8 cellular contexts compared by ENCODE assay signal in genomic region chr18:47175895-47176575, GRCh38. TPM values are rescaled to one million over a fixed set of nuclear protein-coding genes. Genes with fewer than 3 reads are reported as not detected.
DNase-seq lines count a peak whose midpoint lies in the region; ATAC-seq and TF ChIP-seq lines count a peak whose summit lies in the region.

Gene IER3IP1 (minus strand): TSS chr18:47176364. CDS start chr18:47176277, 87 bp downstream.

- ATAC-seq in HG02884 (IDR thresholded peaks at IDR 0.05; ENCODE audit: unreplicated experiment): peak; percentile 72

- DNase-seq in NCI-H1694 treated with DMSO at 0.1 percent for 48 hours (lab: John Stamatoyannopoulos, UW) (peak; percentile 54), ascending aorta (ENCODE audit: low spot score in 2 of 2) (peak; percentile 43 to 94), hepatic stellate cell (ENCODE audit: low spot score) (peak; percentile 83), retinal pigment epithelial cell (ENCODE audit: low read depth) (peak; percentile 57), cortex of kidney (lab: John Stamatoyannopoulos, UW) (no peak)

- peaks cover 3 to 13% of the 10 kb centered on the region in 2 donors for H3K4me1 ChIP-seq in ascending aorta

- intact Hi-C loops in T-helper 2 cell treated with Interferon-gamma antibody and Interleukin-4, amounts not matched to agents 100 ng/mL and 5 ng/mL, for 36 hours (cut with micrococcal nuclease): loop anchor here (1.0 to 10.0 kb wide), 2 partner anchors 26 to 261 kb away; partner anchors contain the start of genes HDHD2, KATNAL2 and PIAS2
- intact Hi-C loops in ascending aorta (cut with DNase I): loop anchor here (1.0 kb wide), 1 partner anchor 26 kb away; the partner anchor contains the start of gene HDHD2

- peak within 1 kb of the TSS; percentile 75 to 78 for H3K27ac ChIP-seq in ascending aorta

- peak; percentile 76 for TF ChIP-seq POLR2A in GM15510 (IDR thresholded peaks at IDR 0.05; ENCODE audit: borderline replicate concordance, extremely low read depth, insufficient read length)

- H3K9me3 ChIP-seq in ascending aorta: no peaks in the 10 kb centered on the region

- H3K4me3 ChIP-seq in ascending aorta (peak within 1 kb of the TSS; percentile 92), retinal pigment epithelial cell (ENCODE audit: low read length) (peak within 1 kb of the TSS; percentile 91)

- TF ChIP-seq CTCF in ascending aorta (IDR thresholded peaks at IDR 0.05) (peak in 1 of 3 experiments; percentile 24), retinal pigment epithelial cell (conservative IDR thresholded peaks at IDR 0.05; ENCODE audit: low read depth, low read length) (peak; percentile 4)

- H3K36me3 ChIP-seq in ascending aorta: no peaks in the 10 kb centered on the region

- H3K27me3 ChIP-seq in ascending aorta: no peaks in the 10 kb centered on the region

RNA-seq across cellular contexts. Expression of gene IER3IP1, which starts in this region (rescaled TPM):
- 11.7 and 13.2 TPM in 2 replicates for total RNA-seq in T-helper 2 cell treated with Interferon-gamma antibody and Interleukin-4, amounts not matched to agents 100 ng/mL and 5 ng/mL, for 36 hours
- 10.0 TPM for total RNA-seq in ascending aorta
